In genomic region chr3:126543457-126544090, GRCh38 we compare ENCODE assay signal across 23 cellular contexts. TPM values are rescaled to one million over a fixed set of nuclear protein-coding genes. Genes with fewer than 3 reads are reported as not detected.
A peak's percentile ranks its signal among the peaks of the same experiment; 100 is the strongest.
DNase-seq lines count a peak whose midpoint lies in the region; ATAC-seq, FAIRE-seq and TF ChIP-seq lines count a peak whose summit lies in the region.
"Had no signal": no experiment of that assay in that cellular context is flagged by ENCODE, and none has a peak within 500 bp of the region (broad histone marks: within the 10 kb centered on the region; RNA-seq: fewer than 3 reads in every experiment).

No MANE protein-coding gene starts in this region.

- BruUV-seq in GM12878 (replicated peaks; lab: Mats Ljungman, UMichigan): no TSS peak

- peak in 3 of 5 donors; percentile 3 to 36 (median 3) for DNase-seq in heart left ventricle
- no peak for DNase-seq in Right ventricle myocardium inferior (ENCODE audit: missing footprints)
- no peak for DNase-seq in GM12878 (ENCODE audit: low read depth, low spot score)
- DNase-seq in lower lobe of right lung: peak; percentile 39
- DNase-seq in upper lobe of right lung: peak; percentile 33
- no peak for DNase-seq in substantia nigra (lab: John Stamatoyannopoulos, UW)
- DNase-seq in nephron progenitor cell: no peak
- DNase-seq: activated CD4-positive, alpha-beta T cell treated with anti-CD3 and anti-CD28 coated beads, Interleukin-2, amount 10 ng/mL, durations not matched to agents 24 days and 14 days; activated naive CD4-positive, alpha-beta T cell treated with anti-CD3 and anti-CD28 coated beads for 36 hours; cerebellar nuclear complex; GDM1; GM23248; MG63; NCI-H1436; occipital lobe had no signal

- no peaks in the 10 kb centered on the region for H3K36me3 ChIP-seq in heart left ventricle
- no peaks in the 10 kb centered on the region for H3K36me3 ChIP-seq in GM12878 (ENCODE audit: control insufficient read depth in 2 of 2, insufficient read depth in 2 of 2, low read length in 1 of 2)
- H3K36me3 ChIP-seq in lower lobe of right lung: no peaks in the 10 kb centered on the region
- no peaks in the 10 kb centered on the region for H3K36me3 ChIP-seq in upper lobe of right lung
- H3K36me3 ChIP-seq: ascending aorta, MG63, thoracic aorta had no signal

- TF ChIP-seq RAD21 in GM12878 (IDR thresholded peaks at IDR 0.05; ENCODE audit: insufficient read depth, low read depth, low read length): no peak

- FAIRE-seq in GM12878 (lab: Jason Lieb, UNC): no peak
- FAIRE-seq: GM19239 had no signal

- no peaks in the 10 kb centered on the region for H3K9me3 ChIP-seq in heart left ventricle
- H3K9me3 ChIP-seq in GM12878 (replicated peaks; ENCODE audit: control insufficient read depth, insufficient read depth, low read length): no peaks in the 10 kb centered on the region
- H3K9me3 ChIP-seq in lower lobe of right lung: no peaks in the 10 kb centered on the region
- H3K9me3 ChIP-seq in upper lobe of right lung: no peaks in the 10 kb centered on the region
- H3K9me3 ChIP-seq: ascending aorta, MG63, thoracic aorta had no signal

- no peak overlapping the region for H3K4me3 Mint-ChIP-seq in nephron progenitor cell
- H3K4me3 Mint-ChIP-seq: activated CD4-positive, alpha-beta T cell treated with anti-CD3 and anti-CD28 coated beads, Interleukin-2, amount 10 ng/mL, durations not matched to agents 24 days and 14 days; activated naive CD4-positive, alpha-beta T cell treated with anti-CD3 and anti-CD28 coated beads for 36 hours; CD4-positive, alpha-beta T cell had no signal

- CTCF ChIA-PET in GM12878 (lab: Yijun Ruan, JAX): no interaction called here

- no peaks in the 10 kb centered on the region for H4K20me1 ChIP-seq in GM12878 (ENCODE audit: control insufficient read depth, insufficient read depth)

- H3K79me2 ChIP-seq in GM12878 (ENCODE audit: control insufficient read depth, insufficient read depth, low read length): no peaks in the 10 kb centered on the region

- SMC1A ChIA-PET in GM12878 (lab: Charles Lee; ENCODE audit: uncharacterized antibody, unreplicated experiment): no interaction called here

- TF ChIP-seq CTCF in heart left ventricle (IDR thresholded peaks at IDR 0.05) (no peak), GM12878 (IDR thresholded peaks at IDR 0.05 in 2 of 3, conservative IDR thresholded peaks at IDR 0.05 in 1 of 3; ENCODE audit: control insufficient read depth in 2 of 3, extremely low read depth in 1 of 3, insufficient read depth in 1 of 3, low read depth in 3 of 3, low read length in 3 of 3) (no peak), lower lobe of right lung (IDR thresholded peaks at IDR 0.05) (no peak), upper lobe of right lung (IDR thresholded peaks at IDR 0.05) (no peak), nephron progenitor cell (IDR thresholded peaks at IDR 0.05) (no peak)

- 82 to 92% (median 88%) methylated on average over 3 of the region's 3 CpGs for WGBS in heart left ventricle, 4 donors
- 31% methylated on average over 3 of the region's 3 CpGs for WGBS in GM12878 (ENCODE audit: insufficient coverage, insufficient replicate concordance, low lambda C conversion rate, missing lambda C conversion rate)

- H3K27me3 Mint-ChIP-seq in nephron progenitor cell (ENCODE audit: low read depth, poor library complexity): peaks cover 7% of the 10 kb centered on the region
- H3K27me3 Mint-ChIP-seq: activated CD4-positive, alpha-beta T cell treated with anti-CD3 and anti-CD28 coated beads, Interleukin-2, amount 10 ng/mL, durations not matched to agents 24 days and 14 days; CD4-positive, alpha-beta T cell had no signal

- TF ChIP-seq EP300 in GM12878 (IDR thresholded peaks at IDR 0.05; ENCODE audit: borderline replicate concordance in 1 of 2, control insufficient read depth in 1 of 2, low read depth in 2 of 2, low read length in 2 of 2): no peak

- peaks cover 4 to 29% (median 15%) of the 10 kb centered on the region in 9 donors for H3K27me3 ChIP-seq in heart left ventricle
- peaks cover 3 to 8% of the 10 kb centered on the region in 2 experiments; a peak in 2 of 4 replicates for H3K27me3 ChIP-seq in GM12878 (replicated peaks in 1 of 2; ENCODE audit: control insufficient read depth in 2 of 2, insufficient read depth in 2 of 2, low read length in 1 of 2)
- H3K27me3 ChIP-seq in lower lobe of right lung (ENCODE audit: low read depth): peaks cover 23% of the 10 kb centered on the region
- peaks cover 23% of the 10 kb centered on the region for H3K27me3 ChIP-seq in upper lobe of right lung
- H3K27me3 ChIP-seq: MG63 had no signal

- no peak overlapping the region for H2AFZ ChIP-seq in GM12878 (ENCODE audit: control insufficient read depth, low read depth, low read length)
- H2AFZ ChIP-seq: GM23248 had no signal

- no peak overlapping the region for H3K4me2 ChIP-seq in GM12878 (ENCODE audit: control insufficient read depth, insufficient read depth)

- H3K4me3 ChIP-seq in heart left ventricle (no peak overlapping the region), GM12878 (no peak overlapping the region), lower lobe of right lung (no peak overlapping the region), upper lobe of right lung (no peak overlapping the region)
- H3K4me3 ChIP-seq: ascending aorta, GM23248, MG63, thoracic aorta had no signal

- no peak overlapping the region for H3K27ac ChIP-seq in heart left ventricle
- no peak overlapping the region for H3K27ac ChIP-seq in GM12878 (ENCODE audit: control insufficient read depth, insufficient read depth)
- no peak overlapping the region for H3K27ac ChIP-seq in lower lobe of right lung
- no peak overlapping the region for H3K27ac ChIP-seq in upper lobe of right lung
- H3K27ac ChIP-seq in substantia nigra (ENCODE audit: low read depth, low read length, poor library complexity, severe bottlenecking): no peak overlapping the region
- H3K27ac ChIP-seq: ascending aorta, GM23248, thoracic aorta had no signal

- H3K27ac Mint-ChIP-seq in nephron progenitor cell: no peak overlapping the region
- H3K27ac Mint-ChIP-seq: activated CD4-positive, alpha-beta T cell treated with anti-CD3 and anti-CD28 coated beads, Interleukin-2, amount 10 ng/mL, durations not matched to agents 24 days and 14 days; activated naive CD4-positive, alpha-beta T cell treated with anti-CD3 and anti-CD28 coated beads for 36 hours; CD4-positive, alpha-beta T cell had no signal

- no peaks in the 10 kb centered on the region for H3K36me3 Mint-ChIP-seq in nephron progenitor cell (ENCODE audit: low read depth)

- intact Hi-C loops in heart left ventricle (cut with DNase I): no loop called here
- intact Hi-C loops in Right ventricle myocardium inferior (cut with DNase I): no loop called here
- intact Hi-C loops in GM12878 (cut with micrococcal nuclease; ENCODE audit: unreplicated experiment): no loop called here
- intact Hi-C loops in lower lobe of right lung (cut with DNase I): no loop called here
- intact Hi-C loops in upper lobe of right lung (cut with DNase I): no loop called here

- peaks cover 0 to 17% (median 0%) of the 10 kb centered on the region in 12 donors for H3K4me1 ChIP-seq in heart left ventricle
- H3K4me1 ChIP-seq in GM12878 (ENCODE audit: control insufficient read depth, insufficient read depth, low read length): no peaks in the 10 kb centered on the region
- H3K4me1 ChIP-seq in lower lobe of right lung: peaks cover 8% of the 10 kb centered on the region
- peaks cover 10% of the 10 kb centered on the region for H3K4me1 ChIP-seq in upper lobe of right lung
- H3K4me1 ChIP-seq: ascending aorta had no signal

- peaks cover 25% of the 10 kb centered on the region for H3K4me1 Mint-ChIP-seq in nephron progenitor cell
- H3K4me1 Mint-ChIP-seq: activated CD4-positive, alpha-beta T cell treated with anti-CD3 and anti-CD28 coated beads, Interleukin-2, amount 10 ng/mL, durations not matched to agents 24 days and 14 days had no signal

- TF ChIP-seq POLR2A in heart left ventricle (IDR thresholded peaks at IDR 0.05) (no peak), GM12878 (IDR thresholded peaks at IDR 0.05; ENCODE audit: low read depth, low read length) (no peak)

- ATAC-seq in heart left ventricle: no peak
- ATAC-seq in Right ventricle myocardium inferior: no peak
- ATAC-seq in GM12878: no peak
- ATAC-seq in lower lobe of right lung: no peak
- no peak for ATAC-seq in upper lobe of right lung
- ATAC-seq in HG02571 (IDR thresholded peaks at IDR 0.05; ENCODE audit: unreplicated experiment): no peak
- ATAC-seq: right cardiac atrium had no signal

- RAD21 ChIA-PET in GM12878 (lab: Charles Lee; ENCODE audit: unreplicated experiment): no interaction called here

- POLR2A ChIA-PET in GM12878 (lab: Charles Lee): no interaction called here

- no peak overlapping the region for H3K9ac ChIP-seq in GM12878 (ENCODE audit: control insufficient read depth, insufficient read depth, low read length)
- H3K9ac ChIP-seq: GM23248 had no signal

- H3K9me3 Mint-ChIP-seq in nephron progenitor cell: no peaks in the 10 kb centered on the region
- H3K9me3 Mint-ChIP-seq: activated CD4-positive, alpha-beta T cell treated with anti-CD3 and anti-CD28 coated beads, Interleukin-2, amount 10 ng/mL, durations not matched to agents 24 days and 14 days; activated naive CD4-positive, alpha-beta T cell treated with anti-CD3 and anti-CD28 coated beads for 36 hours; CD4-positive, alpha-beta T cell had no signal

- in situ Hi-C loops in GM12878 (cut with MboI): no loop called here

RNA-seq across cellular contexts. Expression of gene C3orf22, which starts 15.2 kb away (rescaled TPM):
- not detected for total RNA-seq in heart left ventricle
- polyA plus RNA-seq in heart left ventricle: not detected
- not detected for total RNA-seq in Right ventricle myocardium inferior
- not detected in 2 replicates for total RNA-seq in GM12878 (2013; cell fraction: nucleolus; rRNA removed)
- not detected in 2 replicates for total RNA-seq in GM12878 (2014; rRNA removed)
- total RNA-seq in GM12878 (2014; rRNA removed; fragmentation: Illumina TruSeq; extraction: Trizol): not detected in 2 replicates
- not detected in 2 replicates for total RNA-seq in GM12878 (2021)
- not detected for polyA plus RNA-seq in GM12878 (2011; ENCODE audit: low read depth)
- not detected in 2 replicates for polyA plus RNA-seq in GM12878 (2011; rRNA removed)
- polyA plus RNA-seq in GM12878 (2011; cell fraction: cytosol; rRNA removed): not detected in 2 replicates
- polyA plus RNA-seq in GM12878 (2011; cell fraction: nucleus; rRNA removed): not detected in 2 replicates
- polyA plus RNA-seq in GM12878 (2012): not detected in 2 replicates
- polyA plus RNA-seq in GM12878 (2014; fragmentation: Illumina TruSeq; extraction: Trizol): not detected in 2 replicates
- polyA plus RNA-seq in GM12878 (2014; fragmentation: Nextera tagmentation; extraction: Ambion mirVana): not detected
- polyA plus RNA-seq in GM12878 (2014; rRNA removed): not detected in 2 replicates
- not detected for polyA plus RNA-seq in GM12878 (2016; fragmentation: Nextera tagmentation; extraction: Ambion mirVana)
- not detected in 2 replicates for polyA minus RNA-seq in GM12878 (2011; rRNA and poly(A)+ RNA removed)
- polyA minus RNA-seq in GM12878 (2011; cell fraction: cytosol; rRNA and poly(A)+ RNA removed): not detected in 2 replicates
- polyA minus RNA-seq in GM12878 (2011; cell fraction: nucleus; rRNA and poly(A)+ RNA removed): not detected in 2 replicates
- not detected for total RNA-seq in lower lobe of right lung
- total RNA-seq in upper lobe of right lung: not detected
- total RNA-seq: activated CD4-positive, alpha-beta T cell treated with anti-CD3 and anti-CD28 coated beads, Interleukin-2, amount 10 ng/mL, durations not matched to agents 24 days and 14 days; activated naive CD4-positive, alpha-beta T cell treated with anti-CD3 and anti-CD28 coated beads for 36 hours; ascending aorta; CD4-positive, alpha-beta T cell; GM23248; lower leg skin; occipital lobe; right cardiac atrium; RPMI7951; thoracic aorta had no signal
- polyA plus RNA-seq: GM23248, right cardiac atrium had no signal

RNA-seq across cellular contexts. Expression of gene CHST13, which starts 19.6 kb away (rescaled TPM):
- total RNA-seq in heart left ventricle (1 to 10 TPM in 1 of 9 donors, under 1 TPM in 7, not detected in 1; 0.30 to 2.3 (median 0.48) TPM), Right ventricle myocardium inferior (0.60 TPM), GM12878 (2014; rRNA removed) (not detected in 2 replicates), GM12878 (2014; rRNA removed; fragmentation: Illumina TruSeq; extraction: Trizol) (not detected in 2 replicates), GM12878 (2021) (not detected in 2 replicates), lower lobe of right lung (1.5 TPM), upper lobe of right lung (0.64 TPM)
- polyA plus RNA-seq in heart left ventricle (under 1 TPM; 0.07 to 0.15 TPM), GM12878 (2011; rRNA removed) (not detected in 2 replicates), GM12878 (2014; fragmentation: Illumina TruSeq; extraction: Trizol) (not detected in 2 replicates), GM12878 (2014; fragmentation: Nextera tagmentation; extraction: Ambion mirVana) (not detected), GM12878 (2014; rRNA removed) (not detected in 2 replicates), GM12878 (2016; fragmentation: Nextera tagmentation; extraction: Ambion mirVana) (not detected)
- not detected in 2 replicates for total RNA-seq in GM12878 (2013; cell fraction: nucleolus; rRNA removed)
- polyA plus RNA-seq in GM12878 (2011; ENCODE audit: low read depth): not detected
- polyA plus RNA-seq in GM12878 (2011; cell fraction: cytosol; rRNA removed): not detected in 2 replicates
- not detected in 2 replicates for polyA plus RNA-seq in GM12878 (2011; cell fraction: nucleus; rRNA removed)
- polyA plus RNA-seq in GM12878 (2012): not detected in 2 replicates
- not detected in 2 replicates for polyA minus RNA-seq in GM12878 (2011; rRNA and poly(A)+ RNA removed)
- not detected in 2 replicates for polyA minus RNA-seq in GM12878 (2011; cell fraction: cytosol; rRNA and poly(A)+ RNA removed)
- polyA minus RNA-seq in GM12878 (2011; cell fraction: nucleus; rRNA and poly(A)+ RNA removed): not detected in 2 replicates
- total RNA-seq: activated CD4-positive, alpha-beta T cell treated with anti-CD3 and anti-CD28 coated beads, Interleukin-2, amount 10 ng/mL, durations not matched to agents 24 days and 14 days; activated naive CD4-positive, alpha-beta T cell treated with anti-CD3 and anti-CD28 coated beads for 36 hours; ascending aorta; CD4-positive, alpha-beta T cell; GM23248; occipital lobe; RPMI7951; thoracic aorta had no signal

RNA-seq across cellular contexts. Expression of gene UROC1, which starts 26.0 kb away (rescaled TPM):
- not detected for total RNA-seq in heart left ventricle
- not detected for polyA plus RNA-seq in heart left ventricle
- total RNA-seq in Right ventricle myocardium inferior: not detected
- total RNA-seq in GM12878 (2013; cell fraction: nucleolus; rRNA removed): not detected in 2 replicates
- not detected in 2 replicates for total RNA-seq in GM12878 (2014; rRNA removed)
- total RNA-seq in GM12878 (2014; rRNA removed; fragmentation: Illumina TruSeq; extraction: Trizol): not detected in 2 replicates
- total RNA-seq in GM12878 (2021): not detected in 2 replicates
- polyA plus RNA-seq in GM12878 (2011; ENCODE audit: low read depth): not detected
- not detected in 2 replicates for polyA plus RNA-seq in GM12878 (2011; rRNA removed)
- not detected in 2 replicates for polyA plus RNA-seq in GM12878 (2011; cell fraction: cytosol; rRNA removed)
- polyA plus RNA-seq in GM12878 (2011; cell fraction: nucleus; rRNA removed): not detected in 2 replicates
- polyA plus RNA-seq in GM12878 (2012): not detected in 2 replicates
- not detected in 2 replicates for polyA plus RNA-seq in GM12878 (2014; fragmentation: Illumina TruSeq; extraction: Trizol)
- not detected for polyA plus RNA-seq in GM12878 (2014; fragmentation: Nextera tagmentation; extraction: Ambion mirVana)
- polyA plus RNA-seq in GM12878 (2014; rRNA removed): not detected in 2 replicates
- polyA plus RNA-seq in GM12878 (2016; fragmentation: Nextera tagmentation; extraction: Ambion mirVana): under 1 TPM in 1 of 2 experiments, not detected in 1; 0.04 TPM
- not detected in 2 replicates for polyA minus RNA-seq in GM12878 (2011; rRNA and poly(A)+ RNA removed)
- not detected in 2 replicates for polyA minus RNA-seq in GM12878 (2011; cell fraction: cytosol; rRNA and poly(A)+ RNA removed)
- polyA minus RNA-seq in GM12878 (2011; cell fraction: nucleus; rRNA and poly(A)+ RNA removed): not detected in 2 replicates
- not detected for total RNA-seq in lower lobe of right lung
- total RNA-seq in upper lobe of right lung: not detected
- total RNA-seq: activated CD4-positive, alpha-beta T cell treated with anti-CD3 and anti-CD28 coated beads, Interleukin-2, amount 10 ng/mL, durations not matched to agents 24 days and 14 days; activated naive CD4-positive, alpha-beta T cell treated with anti-CD3 and anti-CD28 coated beads for 36 hours; ascending aorta; CD4-positive, alpha-beta T cell; GM23248; lower leg skin; occipital lobe; right cardiac atrium; RPMI7951; thoracic aorta had no signal
- polyA plus RNA-seq: GM23248, right cardiac atrium had no signal

Comparison
In these comparisons a context has a peak if more than half of its experiments do, and no peak if none do; other contexts are left out.
1. DNase-seq: peak in heart left ventricle (3 of 5), lower lobe of right lung (single experiment) and upper lobe of right lung (single experiment); none in Right ventricle myocardium inferior (single experiment), GM12878 (single experiment), substantia nigra (0 of 49) and nephron progenitor cell (single experiment).